ENCODE assay signal across 12 cellular contexts in genomic region chr2:181632733-181633401, GRCh38. TPM values are rescaled to one million over a fixed set of nuclear protein-coding genes. Genes with fewer than 3 reads are reported as not detected.
DNase-seq lines count a peak whose midpoint lies in the region; ATAC-seq and TF ChIP-seq lines count a peak whose summit lies in the region.
"Had no signal": no experiment of that assay in that cellular context is flagged by ENCODE, and none has a peak within 500 bp of the region (broad histone marks: within the 10 kb centered on the region; RNA-seq: fewer than 3 reads in every experiment).

No MANE protein-coding gene starts in this region.

- H3K4me1 Mint-ChIP-seq in CD4-positive, alpha-beta memory T cell: no peaks in the 10 kb centered on the region
- H3K4me1 Mint-ChIP-seq in CD4-positive, alpha-beta T cell (ENCODE audit: low read depth): no peaks in the 10 kb centered on the region

- H3K9me2 ChIP-seq in Karpas-422 (replicated peaks; ENCODE audit: insufficient read depth, low read length): no peaks in the 10 kb centered on the region

- TF ChIP-seq CTCF in CD4-positive, alpha-beta T cell (IDR thresholded peaks at IDR 0.05): no peak
- TF ChIP-seq CTCF in ovary (IDR thresholded peaks at IDR 0.05): no peak

- no peaks in the 10 kb centered on the region for H3K27me3 ChIP-seq in Karpas-422 (ENCODE audit: low read length)
- no peaks in the 10 kb centered on the region for H3K27me3 ChIP-seq in CD4-positive, alpha-beta memory T cell (ENCODE audit: insufficient read depth, low read length)
- peaks cover 6% of the 10 kb centered on the region for H3K27me3 ChIP-seq in CD4-positive, alpha-beta T cell (ENCODE audit: control insufficient read depth, insufficient read depth, low read length)
- peaks cover 2% of the 10 kb centered on the region for H3K27me3 ChIP-seq in ovary
- H3K27me3 ChIP-seq: sigmoid colon had no signal

- CTCF ChIA-PET in CD4-positive, alpha-beta memory T cell (lab: Charles Lee; ENCODE audit: partially characterized antibody): no interaction called here
- CTCF ChIA-PET in CD4-positive, alpha-beta T cell (lab: Charles Lee): no interaction called here

- H3K79me2 ChIP-seq in Karpas-422 (ENCODE audit: low read length): no peaks in the 10 kb centered on the region; the same call in 1 of the 2 replicates

- POLR2A ChIA-PET in CD4-positive, alpha-beta memory T cell (lab: Charles Lee; ENCODE audit: partially characterized antibody): no interaction called here
- POLR2A ChIA-PET in CD4-positive, alpha-beta T cell (lab: Charles Lee): interaction anchor here (0.6 kb wide), 2 partner anchors 15 to 387 kb away, joined by 3 to 4 read pairs; no protein-coding TSS in a partner anchor

- TF ChIP-seq EP300 in ovary (IDR thresholded peaks at IDR 0.05): no peak

- peak overlapping the region; percentile 41 for H3K4me3 ChIP-seq in Karpas-422 (ENCODE audit: low read length)
- no peak overlapping the region for H3K4me3 ChIP-seq in CD4-positive, alpha-beta memory T cell (ENCODE audit: low read length in 2 of 2)
- H3K4me3 ChIP-seq in ovary: no peak overlapping the region
- H3K4me3 ChIP-seq: K562, sigmoid colon had no signal

- H4K20me1 ChIP-seq in Karpas-422 (ENCODE audit: insufficient read depth, low read depth, low read length): no peaks in the 10 kb centered on the region

- ATAC-seq in GM19438 (IDR thresholded peaks at IDR 0.05; ENCODE audit: low read depth, unreplicated experiment): peak; percentile 79
- peak; percentile 85 for ATAC-seq in HG02870 (IDR thresholded peaks at IDR 0.05; ENCODE audit: unreplicated experiment)
- ATAC-seq in CD4-positive, alpha-beta T cell (ENCODE audit: poor library complexity): no peak
- ATAC-seq: K562 had no signal

- H3K27ac Mint-ChIP-seq in CD4-positive, alpha-beta memory T cell: no peak overlapping the region
- no peak overlapping the region for H3K27ac Mint-ChIP-seq in CD4-positive, alpha-beta T cell

- H3K27me3 Mint-ChIP-seq in CD4-positive, alpha-beta memory T cell: peaks cover 10 to 15% of the 10 kb centered on the region in 2 donors
- H3K27me3 Mint-ChIP-seq in CD4-positive, alpha-beta T cell: peaks cover 5% of the 10 kb centered on the region

- peak overlapping the region; percentile 69 for H3K9ac ChIP-seq in Karpas-422 (ENCODE audit: low read length)

- intact Hi-C loops in CD4-positive, alpha-beta memory T cell (cut with micrococcal nuclease): no loop called here
- intact Hi-C loops in CD4-positive, alpha-beta T cell (cut with DNase I, micrococcal nuclease): no loop called here
- intact Hi-C loops in ovary (cut with DNase I): no loop called here

- peak; percentile 89 for DNase-seq in DMS 273 (lab: John Stamatoyannopoulos, UW; ENCODE audit: unreplicated experiment)
- peak; percentile 85 for DNase-seq in Karpas-422
- no peak for DNase-seq in CD4-positive, alpha-beta memory T cell
- no peak for DNase-seq in CD4-positive, alpha-beta T cell
- no peak for DNase-seq in mesenteric fat pad (ENCODE audit: low spot score)
- DNase-seq in ovary: no peak
- DNase-seq: sigmoid colon had no signal

- peak overlapping the region; percentile 78 for H3K4me2 ChIP-seq in Karpas-422 (ENCODE audit: low read depth, low read length, poor library complexity, severe bottlenecking)

- peaks cover 86% of the 10 kb centered on the region for H3K4me1 ChIP-seq in Karpas-422 (ENCODE audit: low read length)
- H3K4me1 ChIP-seq in CD4-positive, alpha-beta memory T cell (ENCODE audit: insufficient read depth, low read length): no peaks in the 10 kb centered on the region
- no peaks in the 10 kb centered on the region for H3K4me1 ChIP-seq in ovary (ENCODE audit: insufficient read depth)
- H3K4me1 ChIP-seq: sigmoid colon had no signal

- H3K36me3 ChIP-seq in Karpas-422 (ENCODE audit: insufficient read depth, low read length) (no peaks in the 10 kb centered on the region), ovary (no peaks in the 10 kb centered on the region)
- no peaks in the 10 kb centered on the region for H3K36me3 ChIP-seq in CD4-positive, alpha-beta memory T cell (ENCODE audit: insufficient read depth, low read length)
- H3K36me3 ChIP-seq: sigmoid colon had no signal

- peak overlapping the region; percentile 27; the same call in 1 of the 2 replicates for H2AFZ ChIP-seq in Karpas-422 (ENCODE audit: low read length)

- no peak overlapping the region for H3K4me3 Mint-ChIP-seq in CD4-positive, alpha-beta memory T cell
- no peak overlapping the region for H3K4me3 Mint-ChIP-seq in CD4-positive, alpha-beta T cell

- peak overlapping the region; percentile 89 for H3K27ac ChIP-seq in Karpas-422 (ENCODE audit: low read length)
- H3K27ac ChIP-seq in CD4-positive, alpha-beta memory T cell (ENCODE audit: low read depth, low read length): no peak overlapping the region
- H3K27ac ChIP-seq in CD4-positive, alpha-beta T cell (ENCODE audit: low read depth, low read length): no peak overlapping the region
- no peak overlapping the region for H3K27ac ChIP-seq in ovary
- H3K27ac ChIP-seq: sigmoid colon had no signal

- WGBS in ovary, 3 donors: 81 to 94% (median 85%) methylated on average over 4 of the region's 4 CpGs

- H3K9me3 ChIP-seq in Karpas-422 (ENCODE audit: low read length): no peaks in the 10 kb centered on the region
- no peaks in the 10 kb centered on the region for H3K9me3 ChIP-seq in CD4-positive, alpha-beta memory T cell (ENCODE audit: control insufficient read depth in 1 of 2, low read length in 2 of 2)
- no peaks in the 10 kb centered on the region for H3K9me3 ChIP-seq in CD4-positive, alpha-beta T cell (ENCODE audit: control insufficient read depth, low read length)
- H3K9me3 ChIP-seq in ovary: no peaks in the 10 kb centered on the region
- H3K9me3 ChIP-seq: sigmoid colon had no signal

- TF ChIP-seq POLR2A in ovary (IDR thresholded peaks at IDR 0.05): no peak

- H3K36me3 Mint-ChIP-seq in CD4-positive, alpha-beta memory T cell: no peaks in the 10 kb centered on the region
- no peaks in the 10 kb centered on the region for H3K36me3 Mint-ChIP-seq in CD4-positive, alpha-beta T cell (ENCODE audit: low read depth)

- H3K9me3 Mint-ChIP-seq in CD4-positive, alpha-beta memory T cell: no peaks in the 10 kb centered on the region
- no peaks in the 10 kb centered on the region for H3K9me3 Mint-ChIP-seq in CD4-positive, alpha-beta T cell

RNA-seq across cellular contexts. Expression of gene CERKL, which starts 24.0 kb away (rescaled TPM):
- 15.4 and 24.4 TPM in 2 replicates for total RNA-seq in Karpas-422 (2014; rRNA removed; shearing (Covaris generic); ENCODE audit: low replicate concordance)
- total RNA-seq in CD4-positive, alpha-beta memory T cell: under 1 TPM; 0.09 to 0.11 TPM
- polyA plus RNA-seq in CD4-positive, alpha-beta memory T cell: 10 to 100 TPM; 31.2 to 33.3 TPM
- not detected for total RNA-seq in CD4-positive, alpha-beta T cell
- not detected for total RNA-seq in mesenteric fat pad
- 1 to 10 TPM in 1 of 7 donors, under 1 TPM in 4, not detected in 2; 0.12 to 6.5 (median 0.37) TPM for total RNA-seq in ovary
- polyA plus RNA-seq in ovary: under 1 TPM; 0.11 to 0.13 TPM
- total RNA-seq: endothelial cell of umbilical vein, K562, sigmoid colon had no signal
- polyA plus RNA-seq: endothelial cell of umbilical vein had no signal

RNA-seq across cellular contexts. Expression of gene NEUROD1, which starts 47.5 kb away (rescaled TPM):
- total RNA-seq in Karpas-422 (2014; rRNA removed; shearing (Covaris generic); ENCODE audit: low replicate concordance): not detected in 2 replicates
- not detected for total RNA-seq in CD4-positive, alpha-beta memory T cell
- polyA plus RNA-seq in CD4-positive, alpha-beta memory T cell: not detected
- not detected for total RNA-seq in CD4-positive, alpha-beta T cell
- total RNA-seq in mesenteric fat pad (not detected), ovary (not detected)
- not detected for polyA plus RNA-seq in ovary
- total RNA-seq: astrocyte, endothelial cell of umbilical vein, K562, sigmoid colon had no signal
- polyA plus RNA-seq: endothelial cell of umbilical vein, K562 had no signal

Comparison
In these comparisons a context has a peak if more than half of its experiments do, and no peak if none do; other contexts are left out.
1. DNase-seq: peak in DMS 273 (single experiment) and Karpas-422 (single experiment); none in CD4-positive, alpha-beta memory T cell (0 of 5), CD4-positive, alpha-beta T cell (0 of 10), mesenteric fat pad (single experiment) and ovary (0 of 5).